Comparison of ENCODE assay signal across 8 cellular contexts in the genomic region with DNA sequence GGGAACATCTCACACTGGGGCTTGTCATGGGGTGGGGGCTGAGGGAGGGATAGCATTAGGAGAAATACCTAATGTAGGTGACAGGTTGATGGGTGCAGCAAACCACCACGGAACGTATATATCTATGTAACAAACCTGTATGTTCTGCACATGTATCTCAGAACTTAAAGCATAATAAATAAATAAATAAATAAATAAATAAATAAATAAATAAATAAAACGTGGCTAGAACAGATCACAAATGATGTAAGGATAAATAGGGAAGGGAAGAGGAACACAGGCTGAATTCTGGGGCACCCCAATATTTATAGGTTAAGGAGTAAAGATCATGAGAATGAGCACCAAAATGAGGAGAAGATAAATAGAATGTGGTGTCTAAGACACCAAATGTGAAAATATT.
"Had no signal": no experiment of that assay in that cellular context is flagged by ENCODE, and none has a peak within 500 bp of the region (broad histone marks: within the 10 kb centered on the region; RNA-seq: fewer than 3 reads in every experiment).

No MANE protein-coding gene starts in this region.

- H3K4me3 ChIP-seq: GM12878 had no signal

- ATAC-seq: GM12878 had no signal

- FAIRE-seq: G401.6, GM12878, GM12891, GM12892, GM18507, GM19239 had no signal

- DNase-seq: GDM1, GF-D8 had no signal
